ENCODE assay signal across 18 cellular contexts in genomic region chr7:104958278-104958903, GRCh38. TPM values are rescaled to one million over a fixed set of nuclear protein-coding genes. Genes with fewer than 3 reads are reported as not detected.
DNase-seq lines count a peak whose midpoint lies in the region; ATAC-seq and TF ChIP-seq lines count a peak whose summit lies in the region.
"Had no signal": no experiment of that assay in that cellular context is flagged by ENCODE, and none has a peak within 500 bp of the region (broad histone marks: within the 10 kb centered on the region; RNA-seq: fewer than 3 reads in every experiment).

No MANE protein-coding gene starts in this region.

- no peak for DNase-seq in activated CD4-positive, alpha-beta memory T cell treated with anti-CD3 and anti-CD28 coated beads, Interleukin-2, amount 10 ng/mL, durations not matched to agents 7 days and 5 days
- DNase-seq in activated CD4-positive, alpha-beta memory T cell treated with anti-CD3 and anti-CD28 coated beads for 36 hours: no peak
- DNase-seq in memory B cell (ENCODE audit: low spot score in 2 of 2) (no peak), tibial artery (no peak), EL (no peak)
- DNase-seq in stimulated activated CD4-positive, alpha-beta T cell treated with anti-CD3 and anti-CD28 coated beads, Interleukin-12 subunit alpha, Interleukin-12 subunit beta, amount 100 ng/mL, for 4 hours: no peak
- DNase-seq: activated gamma-delta T cell treated with Interleukin-2 at 50 U/mL for 16 hours; body of pancreas; effector memory CD8-positive, alpha-beta T cell; mammary epithelial cell; NCI-H1694 treated with DMSO at 0.1 percent for 48 hours; NCI-H510A treated with DMSO at 0.1 percent for 48 hours had no signal

- H3K36me3 ChIP-seq in tibial artery: no peaks in the 10 kb centered on the region

- peaks cover 8% of the 10 kb centered on the region for H3K9me3 Mint-ChIP-seq in activated CD4-positive, alpha-beta memory T cell treated with anti-CD3 and anti-CD28 coated beads, Interleukin-2, amount 10 ng/mL, durations not matched to agents 7 days and 5 days
- no peaks in the 10 kb centered on the region for H3K9me3 Mint-ChIP-seq in activated CD4-positive, alpha-beta memory T cell treated with anti-CD3 and anti-CD28 coated beads for 36 hours
- H3K9me3 Mint-ChIP-seq in brain (peaks cover 0 to 3% (median 0%) of the 10 kb centered on the region in 5 experiments), memory B cell (no peaks in the 10 kb centered on the region)
- H3K9me3 Mint-ChIP-seq: effector memory CD8-positive, alpha-beta T cell; stimulated activated effector memory CD8-positive, alpha-beta T cell treated with anti-CD3 and anti-CD28 coated beads, Interleukin-12 subunit alpha, Interleukin-12 subunit beta, amount 100 ng/mL, for 72 hours had no signal

- peaks cover 47% of the 10 kb centered on the region for H3K36me3 Mint-ChIP-seq in activated CD4-positive, alpha-beta memory T cell treated with anti-CD3 and anti-CD28 coated beads, Interleukin-2, amount 10 ng/mL, durations not matched to agents 7 days and 5 days (ENCODE audit: low read depth)
- peaks cover 35% of the 10 kb centered on the region for H3K36me3 Mint-ChIP-seq in activated CD4-positive, alpha-beta memory T cell treated with anti-CD3 and anti-CD28 coated beads for 36 hours
- H3K36me3 Mint-ChIP-seq in brain (no peaks in the 10 kb centered on the region), memory B cell (peaks cover 18% of the 10 kb centered on the region)

- intact Hi-C loops in activated CD4-positive, alpha-beta memory T cell treated with anti-CD3 and anti-CD28 coated beads for 36 hours (cut with micrococcal nuclease): no loop called here
- intact Hi-C loops in tibial artery (cut with DNase I; ENCODE audit: low total_unique reads): no loop called here

- H3K4me3 ChIP-seq in tibial artery: no peak overlapping the region
- H3K4me3 ChIP-seq: body of pancreas, GM12878, GM23338 had no signal

- H3K27ac Mint-ChIP-seq in activated CD4-positive, alpha-beta memory T cell treated with anti-CD3 and anti-CD28 coated beads, Interleukin-2, amount 10 ng/mL, durations not matched to agents 7 days and 5 days: peak overlapping the region; percentile 35
- no peak overlapping the region for H3K27ac Mint-ChIP-seq in activated CD4-positive, alpha-beta memory T cell treated with anti-CD3 and anti-CD28 coated beads for 36 hours
- H3K27ac Mint-ChIP-seq in brain (peak overlapping the region in 3 of 5 experiments; percentile 46 to 91 (median 57)), memory B cell (peak overlapping the region; percentile 14)
- H3K27ac Mint-ChIP-seq: GM23338 had no signal

- peaks cover 62% of the 10 kb centered on the region for H3K4me1 Mint-ChIP-seq in activated CD4-positive, alpha-beta memory T cell treated with anti-CD3 and anti-CD28 coated beads, Interleukin-2, amount 10 ng/mL, durations not matched to agents 7 days and 5 days
- H3K4me1 Mint-ChIP-seq in activated CD4-positive, alpha-beta memory T cell treated with anti-CD3 and anti-CD28 coated beads for 36 hours (ENCODE audit: low read depth): peaks cover 57% of the 10 kb centered on the region
- H3K4me1 Mint-ChIP-seq in brain: peaks cover 5% of the 10 kb centered on the region
- H3K4me1 Mint-ChIP-seq in memory B cell: peaks cover 20% of the 10 kb centered on the region
- H3K4me1 Mint-ChIP-seq: GM23338 had no signal

- POLR2A ChIA-PET in activated CD4-positive, alpha-beta memory T cell treated with anti-CD3 and anti-CD28 coated beads, Interleukin-2, amount 10 ng/mL, durations not matched to agents 7 days and 5 days (lab: Charles Lee): interaction anchor here (1.0 to 4.9 kb wide), 4 partner anchors 7 to 55 kb away, joined by 3 to 158 read pairs (median 16); partner anchors contain the start of gene KMT2E
- POLR2A ChIA-PET in activated CD4-positive, alpha-beta memory T cell treated with anti-CD3 and anti-CD28 coated beads for 36 hours (lab: Charles Lee): interaction anchor here (0.9 to 2.1 kb wide), 2 partner anchors 15 to 53 kb away, joined by 3 to 12 read pairs; no protein-coding TSS in a partner anchor

- H3K27ac ChIP-seq in tibial artery: peak overlapping the region; percentile 75 to 78
- H3K27ac ChIP-seq: body of pancreas had no signal

- no peaks in the 10 kb centered on the region for H3K27me3 ChIP-seq in tibial artery
- H3K27me3 ChIP-seq: body of pancreas had no signal

- TF ChIP-seq CTCF in brain (conservative IDR thresholded peaks at IDR 0.05) (no peak), tibial artery (IDR thresholded peaks at IDR 0.05) (no peak)

- H3K4me1 ChIP-seq in tibial artery: peaks cover 0 to 62% (median 39%) of the 10 kb centered on the region in 4 donors
- H3K4me1 ChIP-seq: body of pancreas had no signal

- no peaks in the 10 kb centered on the region for H3K27me3 Mint-ChIP-seq in activated CD4-positive, alpha-beta memory T cell treated with anti-CD3 and anti-CD28 coated beads, Interleukin-2, amount 10 ng/mL, durations not matched to agents 7 days and 5 days
- H3K27me3 Mint-ChIP-seq in activated CD4-positive, alpha-beta memory T cell treated with anti-CD3 and anti-CD28 coated beads for 36 hours: no peaks in the 10 kb centered on the region
- H3K27me3 Mint-ChIP-seq in brain (peaks cover 4% of the 10 kb centered on the region), memory B cell (no peaks in the 10 kb centered on the region)
- H3K27me3 Mint-ChIP-seq: effector memory CD8-positive, alpha-beta T cell had no signal

- CTCF ChIA-PET in activated CD4-positive, alpha-beta memory T cell treated with anti-CD3 and anti-CD28 coated beads, Interleukin-2, amount 10 ng/mL, durations not matched to agents 7 days and 5 days (lab: Charles Lee): interaction anchor here (0.8 kb wide), 1 partner anchor 23 kb away, joined by 3 read pairs; no protein-coding TSS in a partner anchor
- CTCF ChIA-PET in activated CD4-positive, alpha-beta memory T cell treated with anti-CD3 and anti-CD28 coated beads for 36 hours (lab: Charles Lee): interaction anchor here (1.3 to 2.7 kb wide), 2 partner anchors 23 to 60 kb away, joined by 3 to 10 read pairs; no protein-coding TSS in a partner anchor

- H3K9me3 ChIP-seq in tibial artery: no peaks in the 10 kb centered on the region
- H3K9me3 ChIP-seq: body of pancreas had no signal

- no peak for ATAC-seq in memory B cell (ENCODE audit: low read depth)
- ATAC-seq in GM21737 (IDR thresholded peaks at IDR 0.05; ENCODE audit: unreplicated experiment): no peak
- ATAC-seq: body of pancreas, GM23338, sciatic nerve had no signal

- no peak overlapping the region for H3K4me3 Mint-ChIP-seq in activated CD4-positive, alpha-beta memory T cell treated with anti-CD3 and anti-CD28 coated beads, Interleukin-2, amount 10 ng/mL, durations not matched to agents 7 days and 5 days
- H3K4me3 Mint-ChIP-seq in activated CD4-positive, alpha-beta memory T cell treated with anti-CD3 and anti-CD28 coated beads for 36 hours: no peak overlapping the region
- H3K4me3 Mint-ChIP-seq in brain (no peak overlapping the region), memory B cell (no peak overlapping the region)
- H3K4me3 Mint-ChIP-seq: GM23338 had no signal

RNA-seq across cellular contexts. Expression of gene KMT2E, which starts 55.6 kb away (rescaled TPM):
- 100 to 1,000 TPM; 122 to 128 TPM for total RNA-seq in activated CD4-positive, alpha-beta memory T cell treated with anti-CD3 and anti-CD28 coated beads, Interleukin-2, amount 10 ng/mL, durations not matched to agents 7 days and 5 days
- total RNA-seq in activated CD4-positive, alpha-beta memory T cell treated with anti-CD3 and anti-CD28 coated beads for 36 hours: 10 to 100 TPM; 92.1 to 98.6 TPM
- 27.1 TPM for polyA plus RNA-seq in brain (ENCODE audit: insufficient read depth, low read depth, low replicate concordance)
